In the genomic region with DNA sequence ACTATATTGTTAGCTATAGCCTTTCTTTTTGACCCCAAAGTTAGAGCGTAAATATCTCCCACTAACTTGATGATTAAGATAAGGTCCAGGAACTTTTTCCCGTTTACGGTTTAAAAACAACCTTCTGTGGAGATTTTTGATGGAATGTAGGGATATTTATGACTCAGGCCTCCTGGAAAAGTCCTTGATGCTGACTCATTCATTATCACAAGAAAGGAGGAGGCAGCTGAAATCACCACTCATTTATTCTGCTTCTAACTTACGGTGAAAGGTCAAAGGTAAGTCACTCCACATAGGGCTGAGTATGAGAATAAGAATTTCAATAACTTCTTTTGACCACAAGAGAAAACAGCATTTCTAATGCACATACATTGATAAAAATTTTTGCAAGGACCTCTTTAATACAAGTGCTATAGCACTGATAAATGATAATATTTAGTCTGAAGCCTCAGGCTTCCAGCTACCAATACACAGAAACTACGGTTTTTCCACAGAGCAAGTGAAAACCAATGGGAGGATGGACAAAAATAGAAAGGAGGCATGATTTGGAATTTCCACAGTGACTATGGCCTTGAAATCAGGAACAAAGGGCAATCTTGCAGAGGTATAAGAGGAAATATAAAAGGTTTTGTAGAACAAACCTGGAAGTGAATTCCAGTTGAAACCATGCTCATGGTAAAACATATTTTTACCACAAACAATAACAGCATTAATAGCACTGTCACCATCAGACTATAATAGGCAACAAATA, we compare ENCODE assay signal across 10 cellular contexts.
A peak's percentile ranks its signal among the peaks of the same experiment; 100 is the strongest.
DNase-seq lines count a peak whose midpoint lies in the region; ATAC-seq and TF ChIP-seq lines count a peak whose summit lies in the region.
"Had no signal": no experiment of that assay in that cellular context is flagged by ENCODE, and none has a peak within 500 bp of the region (broad histone marks: within the 10 kb centered on the region; RNA-seq: fewer than 3 reads in every experiment).

No MANE protein-coding gene starts in this region.

- H3K9me3 ChIP-seq in thoracic aorta = peaks cover 8% of the 10 kb centered on the region

- ATAC-seq in thoracic aorta (ENCODE audit: insufficient number of reproducible peaks, low FRiP score, low read depth) (no peak), HG03520 (IDR thresholded peaks at IDR 0.05; ENCODE audit: unreplicated experiment) (no peak)

- H3K27me3 ChIP-seq in thoracic aorta (replicated peaks; ENCODE audit: insufficient read depth) = no peaks in the 10 kb centered on the region

- DNase-seq in HS-27A (ENCODE audit: low read depth) = peak; percentile 79
- peak; percentile 97 for DNase-seq in amniotic epithelial cell (ENCODE audit: low read depth)
- peak; percentile 16 for DNase-seq in iPS DF 4.7 (ENCODE audit: extremely low read depth, low spot score)
- no peak for DNase-seq in thoracic aorta (ENCODE audit: low spot score)
- no peak for DNase-seq in NOMO-1 treated with dmso at 0.1 percent for 144 hours (lab: John Stamatoyannopoulos, UW; ENCODE audit: unreplicated experiment)
- DNase-seq in NAMALWA (ENCODE audit: low spot score) = no peak
- DNase-seq: activated effector memory CD4-positive, alpha-beta T cell treated with anti-CD3 and anti-CD28 coated beads, Interleukin-2, amount 50 U/mL, for 16 hours; MM.1S; stimulated activated CD4-positive, alpha-beta T cell treated with anti-CD3 and anti-CD28 coated beads, Interleukin-1b, Interleukin-23, amount 100 ng/mL, for 48 hours had no signal

- peaks cover 0 to 16% of the 10 kb centered on the region in 2 donors for H3K4me1 ChIP-seq in thoracic aorta (ENCODE audit: control insufficient read depth in 1 of 2, low read depth in 2 of 2)

- no peaks in the 10 kb centered on the region for H3K36me3 ChIP-seq in thoracic aorta

- TF ChIP-seq CTCF in thoracic aorta (IDR thresholded peaks at IDR 0.05) = no peak

- peak overlapping the region; percentile 22 to 56 for H3K27ac ChIP-seq in thoracic aorta

- peak overlapping the region; percentile 18 for H3K4me3 ChIP-seq in thoracic aorta

Comparison
In these comparisons a context has a peak if more than half of its experiments do, and no peak if none do; other contexts are left out.
1. DNase-seq: peak in HS-27A (single experiment), amniotic epithelial cell (single experiment) and iPS DF 4.7 (single experiment); none in thoracic aorta (single experiment), NOMO-1 treated with dmso at 0.1 percent for 144 hours (single experiment) and NAMALWA (single experiment).